ENCODE assay signal across 28 cellular contexts in the genomic region with DNA sequence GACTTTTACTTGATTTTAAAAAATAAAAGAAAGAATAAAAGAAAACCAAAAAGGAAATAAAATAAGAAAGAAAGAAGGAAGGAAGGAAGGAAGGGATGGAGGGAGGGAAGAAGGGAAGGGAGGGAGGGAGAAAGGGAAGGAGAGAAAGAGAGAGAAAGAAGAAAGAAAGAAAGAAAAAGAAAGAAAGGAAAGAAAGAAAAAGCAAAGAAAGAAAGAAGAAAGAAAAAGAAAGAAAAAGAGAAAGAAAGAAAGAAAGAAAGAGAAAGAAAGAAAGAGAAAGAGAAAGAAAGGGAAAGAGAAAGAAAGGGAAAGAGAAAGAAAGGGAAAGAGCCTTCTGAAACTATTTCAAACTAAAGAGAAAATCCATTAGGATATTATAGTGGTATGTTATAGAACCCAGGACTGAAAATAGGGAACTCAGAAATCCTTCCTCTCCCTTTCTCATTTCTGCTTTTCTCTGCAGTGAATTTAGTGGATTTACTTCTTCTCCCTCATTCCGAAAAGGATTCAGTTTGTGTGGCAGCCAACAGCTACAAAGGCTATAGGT.
"Had no signal": no experiment of that assay in that cellular context is flagged by ENCODE, and none has a peak within 500 bp of the region (broad histone marks: within the 10 kb centered on the region; RNA-seq: fewer than 3 reads in every experiment).

No MANE protein-coding gene starts in this region.

- H3K4me1 Mint-ChIP-seq: endodermal cell, mesothelial cell of epicardium, naive B cell had no signal

- H3K36me3 Mint-ChIP-seq: mesothelial cell of epicardium, naive B cell had no signal

- DNase-seq: colonic mucosa; cortex of kidney; effector CD8-positive, alpha-beta T cell; effector memory CD8-positive, alpha-beta T cell; endodermal cell; erythroblast; esophagus squamous epithelium; foreskin fibroblast; foreskin melanocyte; gastrocnemius medialis; glutamatergic neuron; head of caudate nucleus; heart right ventricle; hippocampal formation; left cardiac atrium; left lung; left ventricle myocardium superior; lower lobe of right lung; mesenchymal stem cell; mucosa of descending colon; naive B cell had no signal

- H3K4me3 Mint-ChIP-seq: dendritic cell treated with granulocyte-macrophage colony-stimulating factor and Interleukin-4, amounts not matched to agents 40 ng/mL and 50 ng/mL, for 4 days; effector memory CD8-positive, alpha-beta T cell; endodermal cell; mesothelial cell of epicardium; naive B cell had no signal

- H3K9me3 Mint-ChIP-seq: effector memory CD8-positive, alpha-beta T cell; endodermal cell; mesothelial cell of epicardium had no signal

- H3K36me3 ChIP-seq: colonic mucosa, esophagus squamous epithelium, gastrocnemius medialis, heart right ventricle, left lung, lower lobe of right lung had no signal

- H3K27me3 ChIP-seq: colonic mucosa, esophagus squamous epithelium, gastrocnemius medialis, heart right ventricle, left lung had no signal

- H3K4me1 ChIP-seq: colonic mucosa, esophagus squamous epithelium, gastrocnemius medialis, heart right ventricle, left lung, lower lobe of right lung had no signal

- H3K9me3 ChIP-seq: colonic mucosa, esophagus squamous epithelium, gastrocnemius medialis, heart right ventricle, left lung, lower lobe of right lung, mucosa of descending colon had no signal

- FAIRE-seq: endometrium, islet of Langerhans, keratinocyte had no signal

- ATAC-seq: effector memory CD8-positive, alpha-beta T cell; esophagus mucosa; gastrocnemius medialis; heart right ventricle; left cardiac atrium; left lung; left ventricle myocardium superior; lower lobe of right lung; mucosa of descending colon had no signal

- H3K27ac ChIP-seq: colonic mucosa, epithelial cell of prostate, esophagus squamous epithelium, gastrocnemius medialis, heart right ventricle, left lung, lower lobe of right lung had no signal

- H3K27me3 Mint-ChIP-seq: dendritic cell treated with granulocyte-macrophage colony-stimulating factor and Interleukin-4, amounts not matched to agents 40 ng/mL and 50 ng/mL, for 4 days; effector memory CD8-positive, alpha-beta T cell; naive B cell had no signal

- H3K4me3 ChIP-seq: colonic mucosa, esophagus squamous epithelium, gastrocnemius medialis, heart right ventricle, left lung, lower lobe of right lung, mucosa of descending colon had no signal

- H3K27ac Mint-ChIP-seq: dendritic cell treated with granulocyte-macrophage colony-stimulating factor and Interleukin-4, amounts not matched to agents 40 ng/mL and 50 ng/mL, for 4 days; effector memory CD8-positive, alpha-beta T cell; endodermal cell; mesothelial cell of epicardium; naive B cell had no signal
